Comparison of ENCODE assay signal across 9 cellular contexts in genomic region chr5:32231929-32232328, GRCh38. TPM values are rescaled to one million over a fixed set of nuclear protein-coding genes. Genes with fewer than 3 reads are reported as not detected.
DNase-seq lines count a peak whose midpoint lies in the region; ATAC-seq and TF ChIP-seq lines count a peak whose summit lies in the region.
"Had no signal": no experiment of that assay in that cellular context is flagged by ENCODE, and none has a peak within 500 bp of the region (broad histone marks: within the 10 kb centered on the region; RNA-seq: fewer than 3 reads in every experiment).

No MANE protein-coding gene starts in this region.

- H3K36me3 ChIP-seq in neural progenitor cell (no peaks in the 10 kb centered on the region), H7 (replicated peaks; ENCODE audit: control insufficient read depth, insufficient read depth, low read length) (peaks cover 19% of the 10 kb centered on the region)

- no peaks in the 10 kb centered on the region for H3K4me1 ChIP-seq in neural progenitor cell
- H3K4me1 ChIP-seq: SJSA1 had no signal

- H4K20me1 ChIP-seq in neural progenitor cell (ENCODE audit: low read depth), result no peaks in the 10 kb centered on the region

- H3K4me3 ChIP-seq in neural progenitor cell (no peak overlapping the region), H7 (ENCODE audit: insufficient read depth, low read depth, low read length) (no peak overlapping the region)
- H3K4me3 ChIP-seq: SJSA1 had no signal

- no peak overlapping the region for H3K4me2 ChIP-seq in neural progenitor cell

- no peaks in the 10 kb centered on the region for H3K9me3 Mint-ChIP-seq in progenitor cell of endocrine pancreas (ENCODE audit: low read depth)
- H3K9me3 Mint-ChIP-seq in neural progenitor cell, result no peaks in the 10 kb centered on the region

- H3K9ac ChIP-seq in neural progenitor cell, result no peak overlapping the region

- no peaks in the 10 kb centered on the region for H3K79me2 ChIP-seq in neural progenitor cell (ENCODE audit: low read depth)

- no peak overlapping the region for H3K4me3 Mint-ChIP-seq in progenitor cell of endocrine pancreas (ENCODE audit: low read depth)
- H3K4me3 Mint-ChIP-seq in neural progenitor cell, result no peak overlapping the region

- peaks cover 18% of the 10 kb centered on the region for H3K36me3 Mint-ChIP-seq in progenitor cell of endocrine pancreas (ENCODE audit: insufficient read depth)
- peaks cover 32% of the 10 kb centered on the region for H3K36me3 Mint-ChIP-seq in neural progenitor cell

- H3K27ac Mint-ChIP-seq in progenitor cell of endocrine pancreas (peak overlapping the region; percentile 39), neural progenitor cell (no peak overlapping the region)

- ATAC-seq in HG03439 (IDR thresholded peaks at IDR 0.05; ENCODE audit: unreplicated experiment), result peak; percentile 12

- H3K4me1 Mint-ChIP-seq in progenitor cell of endocrine pancreas (ENCODE audit: low read depth) (no peaks in the 10 kb centered on the region), neural progenitor cell (peaks cover 10% of the 10 kb centered on the region)

- H3K9me3 ChIP-seq in neural progenitor cell (ENCODE audit: low read depth), result no peaks in the 10 kb centered on the region
- H3K9me3 ChIP-seq: SJSA1 had no signal

- no peak overlapping the region for H3K27ac ChIP-seq in neural progenitor cell
- H3K27ac ChIP-seq: SJSA1 had no signal

- H3K27me3 Mint-ChIP-seq in progenitor cell of endocrine pancreas, result no peaks in the 10 kb centered on the region
- peaks cover 6% of the 10 kb centered on the region for H3K27me3 Mint-ChIP-seq in neural progenitor cell (ENCODE audit: insufficient read depth, low read depth)

- H3K27me3 ChIP-seq in neural progenitor cell (no peaks in the 10 kb centered on the region), H7 (ENCODE audit: control insufficient read depth, insufficient read depth, low read length) (no peaks in the 10 kb centered on the region)
- H3K27me3 ChIP-seq: SJSA1 had no signal

- in situ Hi-C loops in G401 (cut with HindIII; ENCODE audit: low sequenced_read_pairs), result no loop called here

- DNase-seq in G401 (ENCODE audit: low spot score) (peak; percentile 69), cerebellum (ENCODE audit: low spot score) (peak; percentile 47), progenitor cell of endocrine pancreas (ENCODE audit: low spot score, unreplicated experiment) (no peak), dermis blood vessel endothelial cell (no peak), neural progenitor cell (ENCODE audit: low spot score) (no peak), H7 (no peak), T-helper 1 cell (no peak)

- H3F3A ChIP-seq in neural progenitor cell (ENCODE audit: low read depth), result no peaks in the 10 kb centered on the region

- no peak overlapping the region for H2AFZ ChIP-seq in neural progenitor cell (replicated peaks)

- no peak for TF ChIP-seq CTCF in progenitor cell of endocrine pancreas (IDR thresholded peaks at IDR 0.05; ENCODE audit: unreplicated experiment)
- no peak for TF ChIP-seq CTCF in neural progenitor cell (IDR thresholded peaks at IDR 0.05)

RNA-seq across cellular contexts. Expression of gene GOLPH3, which starts 57.8 kb away (rescaled TPM):
- total RNA-seq in G401 (2014; rRNA removed; shearing (Covaris generic)), result 69.7 and 90.4 TPM in 2 replicates
- total RNA-seq in cerebellum, result 45.9 TPM
- 79.3 and 80.8 TPM in 2 replicates for total RNA-seq in progenitor cell of endocrine pancreas
- 65.9 and 85.9 TPM in 2 replicates for total RNA-seq in dermis blood vessel endothelial cell
- total RNA-seq in neural progenitor cell (ENCODE audit: low replicate concordance), result 64.2 and 80.5 TPM in 2 replicates
- 72.9 and 87.0 TPM in 2 replicates for total RNA-seq in H7 (2014; rRNA removed; shearing (Covaris generic))

Comparison
In these comparisons a context has a peak if more than half of its experiments do, and no peak if none do; other contexts are left out.
1. DNase-seq: peak in G401 (single experiment) and cerebellum (single experiment); none in progenitor cell of endocrine pancreas (single experiment), dermis blood vessel endothelial cell (single experiment), neural progenitor cell (single experiment), H7 (single experiment) and T-helper 1 cell (0 of 5).